Comparison of ENCODE assay signal across 14 cellular contexts in the genomic region with DNA sequence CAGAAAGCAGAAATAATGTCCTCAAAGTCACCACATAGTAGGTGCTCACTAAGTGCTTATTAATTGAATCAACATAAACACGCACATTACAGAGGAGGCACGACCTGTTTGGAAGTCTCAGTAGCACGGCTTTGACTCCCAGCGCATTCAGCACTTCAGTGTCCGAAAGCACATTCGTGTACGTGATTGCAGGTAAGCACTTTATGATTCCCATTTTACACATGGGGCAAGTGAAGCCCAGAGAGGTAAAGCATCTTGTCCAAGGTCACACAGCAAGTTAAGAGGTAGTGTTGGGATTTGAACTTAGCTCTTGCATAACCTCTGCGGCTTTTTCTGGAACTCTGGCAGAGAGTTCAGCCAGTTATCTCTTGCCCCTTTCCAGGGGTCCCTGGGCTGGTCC.
DNase-seq lines count a peak whose midpoint lies in the region; TF ChIP-seq lines count a peak whose summit lies in the region.
"Had no signal": no experiment of that assay in that cellular context is flagged by ENCODE, and none has a peak within 500 bp of the region (broad histone marks: within the 10 kb centered on the region; RNA-seq: fewer than 3 reads in every experiment).

No MANE protein-coding gene starts in this region.

- H3K27ac ChIP-seq in RWPE1 (peak overlapping the region; percentile 88), hepatocyte (peak overlapping the region; percentile 87), testis (no peak overlapping the region)
- H3K27ac ChIP-seq: BLaER1 treated with 17β-estradiol and CSF1 and Interleukin-3, amounts not matched to agents 10 nM and 100 nM; KMS-11 had no signal

- WGBS in hepatocyte (ENCODE audit: low lambda C conversion rate, missing lambda C conversion rate), result 92% methylated on average over 8 of the region's 8 CpGs
- 90 to 96% methylated on average over 8 of the region's 8 CpGs for WGBS in testis, 2 donors

- no peaks in the 10 kb centered on the region for H3K9me2 ChIP-seq in hepatocyte (replicated peaks; ENCODE audit: insufficient read depth)

- H3K4me3 ChIP-seq in hepatocyte (no peak overlapping the region), testis (no peak overlapping the region)
- H3K4me3 ChIP-seq: BLaER1 treated with 17β-estradiol and CSF1 and Interleukin-3, amounts not matched to agents 10 nM and 100 nM had no signal

- no peaks in the 10 kb centered on the region for H4K20me1 ChIP-seq in hepatocyte (ENCODE audit: insufficient read depth, poor library complexity, severe bottlenecking)
- H4K20me1 ChIP-seq: BLaER1 treated with 17β-estradiol and CSF1 and Interleukin-3, amounts not matched to agents 10 nM and 100 nM had no signal

- no peak for TF ChIP-seq CTCF in RWPE1 (conservative IDR thresholded peaks at IDR 0.05; ENCODE audit: low read depth)
- TF ChIP-seq CTCF in hepatocyte (IDR thresholded peaks at IDR 0.05; ENCODE audit: poor library complexity), result no peak
- no peak for TF ChIP-seq CTCF in testis (IDR thresholded peaks at IDR 0.05)

- no peaks in the 10 kb centered on the region for H3K9me3 ChIP-seq in hepatocyte (ENCODE audit: low read depth)
- H3K9me3 ChIP-seq in testis, result no peaks in the 10 kb centered on the region

- no peak overlapping the region for H2AFZ ChIP-seq in hepatocyte

- H3K27me3 ChIP-seq in hepatocyte (no peaks in the 10 kb centered on the region), testis (no peaks in the 10 kb centered on the region)
- H3K27me3 ChIP-seq: BLaER1 treated with 17β-estradiol and CSF1 and Interleukin-3, amounts not matched to agents 10 nM and 100 nM had no signal

- POLR2A ChIA-PET in RWPE1 (lab: Yijun Ruan, JAX; ENCODE audit: low non-redundant PET), result interaction anchor here (0.7 kb wide), 1 partner anchor 344 kb away, joined by 3 read pairs; no protein-coding TSS in a partner anchor

- CTCF ChIA-PET in RWPE1 (lab: Yijun Ruan, JAX), result interaction anchor here (0.6 kb wide), 1 partner anchor 28 kb away, joined by 3 read pairs; no protein-coding TSS in a partner anchor

- DNase-seq in NCI-H2171 treated with DMSO at 0.1 percent for 48 hours (lab: John Stamatoyannopoulos, UW), result peak; percentile 39
- no peak for DNase-seq in NCI-H2171 (lab: John Stamatoyannopoulos, UW)
- DNase-seq in RWPE1 (ENCODE audit: low spot score), result no peak
- DNase-seq in hepatocyte (ENCODE audit: low spot score), result no peak
- no peak for DNase-seq in NCI-H2081 treated with DMSO at 0.1 percent for 48 hours (lab: John Stamatoyannopoulos, UW)
- no peak for DNase-seq in testis
- DNase-seq in NCI-H226, result no peak
- DNase-seq: 8988T; ACHN; CD4-positive, alpha-beta T cell; DMS153; GF-D8 had no signal

- H3K36me3 ChIP-seq in hepatocyte (replicated peaks; ENCODE audit: insufficient read depth, low read depth), result no peaks in the 10 kb centered on the region
- H3K36me3 ChIP-seq in testis (ENCODE audit: low read depth, missing control alignments), result no peaks in the 10 kb centered on the region
- H3K36me3 ChIP-seq: BLaER1 treated with 17β-estradiol and CSF1 and Interleukin-3, amounts not matched to agents 10 nM and 100 nM had no signal

- H3K4me2 ChIP-seq in hepatocyte, result no peak overlapping the region
- H3K4me2 ChIP-seq: BLaER1 treated with 17β-estradiol and CSF1 and Interleukin-3, amounts not matched to agents 10 nM and 100 nM; KMS-11 had no signal

- H3K79me2 ChIP-seq in hepatocyte, result no peaks in the 10 kb centered on the region

- H3K4me1 ChIP-seq in hepatocyte (ENCODE audit: insufficient read depth) (peaks cover 13% of the 10 kb centered on the region), testis (no peaks in the 10 kb centered on the region)

- intact Hi-C loops in testis (cut with DNase I; ENCODE audit: low total_unique reads), result no loop called here

- TF ChIP-seq POLR2A in testis (IDR thresholded peaks at IDR 0.05), result no peak

Comparison
In these comparisons a context has a peak if more than half of its experiments do, and no peak if none do; other contexts are left out.
1. H3K27ac ChIP-seq: peak in RWPE1 (single experiment) and hepatocyte (single experiment); none in testis (0 of 2).